9 cellular contexts compared by ENCODE assay signal in the genomic region with DNA sequence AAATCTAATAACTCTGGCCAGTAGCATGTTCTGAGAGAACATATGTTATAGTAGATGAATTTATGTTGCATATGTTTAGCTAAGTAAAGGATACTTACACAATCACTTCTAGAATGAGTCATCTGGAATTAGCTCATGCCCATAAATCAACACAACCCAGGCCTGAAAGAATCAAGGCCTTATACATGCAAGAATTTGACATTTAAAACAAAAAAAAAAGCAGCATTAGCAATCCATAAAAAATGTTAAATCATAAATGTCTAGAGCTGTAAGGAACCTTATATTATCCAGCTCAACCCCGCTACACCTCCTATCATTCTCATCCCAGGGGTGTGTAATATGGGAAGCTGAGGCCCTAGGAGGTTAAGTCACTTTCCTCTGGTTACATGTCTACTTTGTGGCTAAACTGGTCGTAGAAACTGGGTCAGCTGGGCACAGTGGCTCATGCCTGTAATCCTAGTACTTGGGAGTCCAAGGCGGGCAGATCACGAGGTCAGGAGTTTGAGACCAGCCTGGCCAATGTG.
DNase-seq lines count a peak whose midpoint lies in the region; ATAC-seq lines count a peak whose summit lies in the region.
"Had no signal": no experiment of that assay in that cellular context is flagged by ENCODE, and none has a peak within 500 bp of the region (broad histone marks: within the 10 kb centered on the region; RNA-seq: fewer than 3 reads in every experiment).

No MANE protein-coding gene starts in this region.

- DNase-seq in GM04503 (ENCODE audit: low read depth) (peak; percentile 85), NOMO-1 (lab: John Stamatoyannopoulos, UW; ENCODE audit: unreplicated experiment in 2 of 2) (peak; percentile 75 to 94), dedifferentiated amniotic fluid mesenchymal stem cell (ENCODE audit: extremely low spot score) (peak; percentile 97)
- no peak for DNase-seq in effector CD8-positive, alpha-beta T cell (lab: John Stamatoyannopoulos, UW)
- DNase-seq in activated CD4-positive, CD25-positive, alpha-beta regulatory T cell (lab: John Stamatoyannopoulos, UW), result no peak
- no peak for DNase-seq in activated naive CD4-positive, alpha-beta T cell treated with anti-CD3 and anti-CD28 coated beads for 36 hours
- DNase-seq: right cardiac atrium had no signal

- H3K4me3 Mint-ChIP-seq in activated naive CD4-positive, alpha-beta T cell treated with anti-CD3 and anti-CD28 coated beads for 36 hours, result no peak overlapping the region

- no peak overlapping the region for H3K27ac Mint-ChIP-seq in activated naive CD4-positive, alpha-beta T cell treated with anti-CD3 and anti-CD28 coated beads for 36 hours

- H3K9me3 Mint-ChIP-seq in activated naive CD4-positive, alpha-beta T cell treated with anti-CD3 and anti-CD28 coated beads for 36 hours, result no peaks in the 10 kb centered on the region

- ATAC-seq in GM18873 (IDR thresholded peaks at IDR 0.05; ENCODE audit: low FRiP score, unreplicated experiment), result no peak

- peak overlapping the region; percentile 64 for H3K27ac ChIP-seq in rectal smooth muscle tissue (ENCODE audit: low read depth, low read length)

- H3K4me1 Mint-ChIP-seq in activated naive CD4-positive, alpha-beta T cell treated with anti-CD3 and anti-CD28 coated beads for 36 hours (ENCODE audit: low read depth), result peaks cover 45% of the 10 kb centered on the region

- H3K4me3 ChIP-seq in rectal smooth muscle tissue (ENCODE audit: low read length), result no peak overlapping the region

- CTCF ChIA-PET in activated naive CD4-positive, alpha-beta T cell treated with anti-CD3 and anti-CD28 coated beads for 36 hours (lab: Charles Lee), result interaction anchor here (0.6 to 1.6 kb wide), 3 partner anchors 18 to 103 kb away, joined by 3 read pairs; no protein-coding TSS in a partner anchor

- no peaks in the 10 kb centered on the region for H3K4me1 ChIP-seq in rectal smooth muscle tissue (ENCODE audit: control insufficient read depth, insufficient read depth, low read length)

- intact Hi-C loops in activated naive CD4-positive, alpha-beta T cell treated with anti-CD3 and anti-CD28 coated beads for 36 hours (cut with micrococcal nuclease), result loop anchor here (2.0 to 10.0 kb wide), 2 partner anchors 35 to 249 kb away; no protein-coding TSS in a partner anchor

- H3K9ac ChIP-seq in rectal smooth muscle tissue (ENCODE audit: low read length), result no peak overlapping the region

- no peaks in the 10 kb centered on the region for H3K36me3 Mint-ChIP-seq in activated naive CD4-positive, alpha-beta T cell treated with anti-CD3 and anti-CD28 coated beads for 36 hours (ENCODE audit: low read depth)

- H3K36me3 ChIP-seq in rectal smooth muscle tissue (ENCODE audit: control insufficient read depth, insufficient read depth, low read length), result no peaks in the 10 kb centered on the region

- no peaks in the 10 kb centered on the region for H3K27me3 Mint-ChIP-seq in activated naive CD4-positive, alpha-beta T cell treated with anti-CD3 and anti-CD28 coated beads for 36 hours (ENCODE audit: low read depth)

- H3K27me3 ChIP-seq in rectal smooth muscle tissue (ENCODE audit: control insufficient read depth, insufficient read depth, low read length), result no peaks in the 10 kb centered on the region

Comparison
In these comparisons a context has a peak if more than half of its experiments do, and no peak if none do; other contexts are left out.
1. DNase-seq: peak in GM04503 (single experiment), NOMO-1 (2 of 2) and dedifferentiated amniotic fluid mesenchymal stem cell (single experiment); none in effector CD8-positive, alpha-beta T cell (single experiment), activated CD4-positive, CD25-positive, alpha-beta regulatory T cell (0 of 4) and activated naive CD4-positive, alpha-beta T cell treated with anti-CD3 and anti-CD28 coated beads for 36 hours (single experiment).